In the genomic region with DNA sequence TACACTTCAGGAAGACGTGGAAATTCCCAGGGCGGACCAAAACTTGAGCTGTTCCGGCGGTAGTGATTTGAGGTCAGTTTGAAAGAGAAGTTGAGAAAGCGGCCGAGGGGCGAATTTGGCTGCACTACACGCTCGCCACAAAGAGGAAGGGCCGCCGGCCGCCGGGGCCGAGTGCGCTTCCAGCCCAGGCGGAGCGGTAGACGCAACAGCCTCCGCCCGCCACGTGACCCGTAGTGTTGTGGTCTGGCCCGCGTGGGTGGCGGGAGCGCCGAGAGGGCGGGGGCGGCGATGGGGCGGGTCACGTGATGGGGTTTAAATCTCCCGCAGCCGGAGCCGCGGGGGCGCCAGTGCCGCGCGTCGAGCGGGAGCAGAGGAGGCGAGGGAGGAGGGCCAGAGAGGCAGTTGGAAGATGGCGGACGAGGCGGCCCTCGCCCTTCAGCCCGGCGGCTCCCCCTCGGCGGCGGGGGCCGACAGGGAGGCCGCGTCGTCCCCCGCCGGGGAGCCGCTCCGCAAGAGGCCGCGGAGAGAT, we compare ENCODE assay signal across 8 cellular contexts. TPM values are rescaled to one million over a fixed set of nuclear protein-coding genes. Genes with fewer than 3 reads are reported as not detected.
DNase-seq lines count a peak whose midpoint lies in the region; ATAC-seq and TF ChIP-seq lines count a peak whose summit lies in the region.

SIRT1 (plus strand) TSS at position 344 of the 529 bp plus-strand sequence; CDS start at position 410, 66 bp downstream.

- H3K4me3 ChIP-seq in GM08714 (ENCODE audit: low read length) (peak within 1 kb of the TSS; percentile 96), NB4 (ENCODE audit: low read depth, low read length) (peak within 1 kb of the TSS; percentile 96), SK-N-SH (ENCODE audit: low read depth in 2 of 2, low read length in 1 of 2) (peak within 1 kb of the TSS; percentile 69 to 72)

- POLR2A ChIA-PET in SK-N-SH (lab: Yijun Ruan, JAX), result interaction anchor here (1.1 to 1.4 kb wide), 3 partner anchors 29 to 447 kb away, joined by 3 to 7 read pairs (median 4); partner anchors contain the start of genes DNAJC12 and HNRNPH3

- H3K79me2 ChIP-seq in SK-N-SH (ENCODE audit: insufficient read depth), result peaks cover 44% of the 10 kb centered on the region

- peak within 1 kb of the TSS; percentile 86 to 93 for H3K27ac ChIP-seq in SK-N-SH (ENCODE audit: low read depth in 2 of 2, low read length in 1 of 2)

- no peak for TF ChIP-seq RAD21 in SK-N-SH (IDR thresholded peaks at IDR 0.05; ENCODE audit: low read length)

- H3K36me3 ChIP-seq in SK-N-SH (replicated peaks in 1 of 2; ENCODE audit: control insufficient read depth in 1 of 2, insufficient read depth in 2 of 2, low read length in 1 of 2), result peaks cover 24 to 27% of the 10 kb centered on the region in 2 experiments

- TF ChIP-seq EP300 in SK-N-SH (IDR thresholded peaks at IDR 0.05; ENCODE audit: borderline replicate concordance in 1 of 2, low read depth in 1 of 2, low read length in 1 of 2), result peak in 1 of 2 experiments; percentile 14; a peak in 1 of 4 replicates

- H2AFZ ChIP-seq in SK-N-SH (ENCODE audit: low read depth), result peak within 1 kb of the TSS; percentile 100

- peak within 1 kb of the TSS; percentile 75 for H3K9ac ChIP-seq in SK-N-SH

- H4K20me1 ChIP-seq in SK-N-SH (ENCODE audit: insufficient read depth), result no peaks in the 10 kb centered on the region; the same call in 1 of the 2 replicates

- DNase-seq in NB4 (ENCODE audit: low read depth), result peak; percentile 99
- DNase-seq in SK-N-SH, result peak; percentile 98
- DNase-seq in activated naive CD4-positive, alpha-beta T cell treated with anti-CD3 and anti-CD28 coated beads, Interleukin-2, amount 50 U/mL, for 16 hours, result peak; percentile 89
- DNase-seq in germinal center (ENCODE audit: low spot score), result peak; percentile 93
- DNase-seq in nucleus accumbens (lab: John Stamatoyannopoulos, UW), result peak; percentile 70 to 98 (median 93)
- peak; percentile 95 for DNase-seq in superior temporal gyrus (ENCODE audit: extremely low spot score)

- H3K9me3 ChIP-seq in SK-N-SH, result no peaks in the 10 kb centered on the region

- no peaks in the 10 kb centered on the region for H3K9me2 ChIP-seq in SK-N-SH

- no peaks in the 10 kb centered on the region for H3K27me3 ChIP-seq in SK-N-SH (ENCODE audit: insufficient read depth)

- H3K4me2 ChIP-seq in SK-N-SH, result peak within 1 kb of the TSS; percentile 78

- peak; percentile 97 for TF ChIP-seq POLR2A in NB4 (IDR thresholded peaks at IDR 0.05; ENCODE audit: extremely low read depth, insufficient read length)

- TF ChIP-seq CTCF in NB4 (IDR thresholded peaks at IDR 0.05; ENCODE audit: low read depth, low read length) (no peak), SK-N-SH (IDR thresholded peaks at IDR 0.05) (no peak)

- peaks cover 15% of the 10 kb centered on the region for H3F3A ChIP-seq in SK-N-SH (replicated peaks; ENCODE audit: insufficient read depth)

- no peaks in the 10 kb centered on the region; a peak in 1 of 4 replicates for H3K4me1 ChIP-seq in SK-N-SH (ENCODE audit: control insufficient read depth in 1 of 2, insufficient read depth in 2 of 2, low read depth in 1 of 2, low read length in 1 of 2)

- peak; percentile 87 for ATAC-seq in HG02571 (IDR thresholded peaks at IDR 0.05; ENCODE audit: unreplicated experiment)

- WGBS in SK-N-SH (ENCODE audit: low lambda C conversion rate), result 0% methylated on average over 10 of the region's 62 CpGs

- CTCF ChIA-PET in SK-N-SH (lab: Yijun Ruan, JAX), result interaction anchor here (0.5 to 1.9 kb wide), 6 partner anchors 8 to 449 kb away, joined by 3 to 7 read pairs (median 3); partner anchors contain the start of gene PBLD

TF ChIP-seq in SK-N-SH, 30 proteins besides CTCF, POLR2A, EP300 and RAD21 (continues in another document):
- peak; percentile 97 for TF ChIP-seq MAX (IDR thresholded peaks at IDR 0.05; ENCODE audit: low read depth)
- no peak for TF ChIP-seq PBX3 (IDR thresholded peaks at IDR 0.05)
- no peak for TF ChIP-seq MEF2A (IDR thresholded peaks at IDR 0.05; ENCODE audit: borderline replicate concordance, low read depth)
- TF ChIP-seq ZBTB33 (IDR thresholded peaks at IDR 0.05; ENCODE audit: borderline replicate concordance, low read depth), result no peak
- no peak for TF ChIP-seq NFIC (IDR thresholded peaks at IDR 0.05; ENCODE audit: borderline replicate concordance)
- TF ChIP-seq RXRA (IDR thresholded peaks at IDR 0.05; ENCODE audit: borderline replicate concordance, low read depth), result no peak; the same call in 1 of the 2 replicates
- TF ChIP-seq POLR2AphosphoS5 (IDR thresholded peaks at IDR 0.05; ENCODE audit: low read depth, low read length), result peak; percentile 95
- TF ChIP-seq GABPA (IDR thresholded peaks at IDR 0.05; ENCODE audit: low read depth), result peak; percentile 48; the same call in 1 of the 2 replicates
- TF ChIP-seq RFX5 (IDR thresholded peaks at IDR 0.05; ENCODE audit: low read length), result no peak
- TF ChIP-seq, protein P1, sequence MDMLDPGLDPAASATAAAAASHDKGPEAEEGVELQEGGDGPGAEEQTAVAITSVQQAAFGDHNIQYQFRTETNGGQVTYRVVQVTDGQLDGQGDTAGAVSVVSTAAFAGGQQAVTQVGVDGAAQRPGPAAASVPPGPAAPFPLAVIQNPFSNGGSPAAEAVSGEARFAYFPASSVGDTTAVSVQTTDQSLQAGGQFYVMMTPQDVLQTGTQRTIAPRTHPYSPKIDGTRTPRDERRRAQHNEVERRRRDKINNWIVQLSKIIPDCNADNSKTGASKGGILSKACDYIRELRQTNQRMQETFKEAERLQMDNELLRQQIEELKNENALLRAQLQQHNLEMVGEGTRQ (IDR thresholded peaks at IDR 0.05; ENCODE audit: borderline replicate concordance, low read depth, low read length), result peak; percentile 93
- peak; percentile 94 for TF ChIP-seq SIN3A (IDR thresholded peaks at IDR 0.05; ENCODE audit: borderline replicate concordance, low read depth, low read length)
- no peak; the same call in 1 of the 2 replicates for TF ChIP-seq TCF12 (IDR thresholded peaks at IDR 0.05)
- TF ChIP-seq FOXJ3 (CRISPR knock-in tag; IDR thresholded peaks at IDR 0.05), result peak; percentile 57; the same call in 1 of the 2 replicates
- TF ChIP-seq JUND (IDR thresholded peaks at IDR 0.05), result no peak
- TF ChIP-seq GATA2 (CRISPR knock-in tag; IDR thresholded peaks at IDR 0.05), result no peak
- peak; percentile 84 for TF ChIP-seq YY1 (IDR thresholded peaks at IDR 0.05; ENCODE audit: low read depth)
- no peak for TF ChIP-seq TEAD4 (IDR thresholded peaks at IDR 0.05; ENCODE audit: borderline replicate concordance, insufficient read depth)
- TF ChIP-seq RCOR1 (IDR thresholded peaks at IDR 0.05; ENCODE audit: low read length), result no peak
- TF ChIP-seq MXI1 (IDR thresholded peaks at IDR 0.05; ENCODE audit: low read depth, low read length), result peak; percentile 96
- no peak for TF ChIP-seq IRF3 (IDR thresholded peaks at IDR 0.05; ENCODE audit: low read depth, low read length)
- TF ChIP-seq, protein P2, sequence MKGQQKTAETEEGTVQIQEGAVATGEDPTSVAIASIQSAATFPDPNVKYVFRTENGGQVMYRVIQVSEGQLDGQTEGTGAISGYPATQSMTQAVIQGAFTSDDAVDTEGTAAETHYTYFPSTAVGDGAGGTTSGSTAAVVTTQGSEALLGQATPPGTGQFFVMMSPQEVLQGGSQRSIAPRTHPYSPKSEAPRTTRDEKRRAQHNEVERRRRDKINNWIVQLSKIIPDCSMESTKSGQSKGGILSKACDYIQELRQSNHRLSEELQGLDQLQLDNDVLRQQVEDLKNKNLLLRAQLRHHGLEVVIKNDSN (IDR thresholded peaks at IDR 0.05; ENCODE audit: borderline replicate concordance, low read depth), result peak; percentile 99
- peak; percentile 66 for TF ChIP-seq CHD2 (IDR thresholded peaks at IDR 0.05; ENCODE audit: low read length, partially characterized antibody)

RNA-seq across cellular contexts. Expression of gene SIRT1, which starts in this region (rescaled TPM):
- polyA plus RNA-seq in SK-N-SH (2012; rRNA removed), result 6.0 and 7.0 TPM in 2 replicates
- 9.6 and 11.2 TPM in 2 replicates for polyA plus RNA-seq in SK-N-SH (2012; cell fraction: cytosol; rRNA removed)
- polyA plus RNA-seq in SK-N-SH (2012; cell fraction: nucleus; rRNA removed), result 3.6 and 8.0 TPM in 2 replicates

Comparison
In these comparisons a context has a peak if more than half of its experiments do, and no peak if none do; other contexts are left out.
1. Peak in every context shown above with its lines: DNase-seq, ATAC-seq, H3K4me3 ChIP-seq and H3K27ac ChIP-seq.